In the genomic region with DNA sequence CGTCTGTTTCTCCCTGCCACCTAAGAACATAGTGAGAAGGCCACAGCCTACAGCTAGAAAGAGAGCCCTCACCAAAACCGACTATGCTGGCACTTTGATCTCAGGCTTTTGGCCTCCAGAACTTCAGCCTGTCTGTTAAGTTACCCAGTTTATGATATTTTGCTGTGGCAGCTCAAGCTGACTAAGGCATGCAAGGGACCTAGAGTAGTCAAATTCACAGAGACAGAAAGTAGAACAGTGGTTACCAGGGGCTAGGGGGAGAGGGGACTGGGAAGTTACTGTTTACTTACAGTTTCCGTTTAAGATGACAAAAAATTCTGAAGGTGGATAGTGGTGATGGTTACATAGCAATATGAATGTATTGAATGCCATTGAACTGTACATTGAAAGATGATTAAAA, we compare ENCODE assay signal across 8 cellular contexts.
A peak's percentile ranks its signal among the peaks of the same experiment; 100 is the strongest.
DNase-seq lines count a peak whose midpoint lies in the region; ATAC-seq and TF ChIP-seq lines count a peak whose summit lies in the region.
"Not testable (repeated sequence)": the region's sequence is repeated elsewhere in the genome, so short reads cannot be mapped to it uniquely, and the experiment has no call there.

No MANE protein-coding gene starts in this region.

- not testable (repeated sequence) for DNase-seq in DND-41; T-cell; activated T-cell treated with anti-CD3 and anti-CD28 coated beads, Interleukin-2, amount 50 U/mL, for 4 hours
- DNase-seq in naive thymus-derived CD4-positive, alpha-beta T cell, result peak in 1 of 9 donors; percentile 9

- H3K27ac ChIP-seq in DND-41 (ENCODE audit: low read length); naive thymus-derived CD4-positive, alpha-beta T cell (ENCODE audit: low read depth, low read length): not testable (repeated sequence)

- ATAC-seq in DND-41 (ENCODE audit: insufficient read depth, low read depth) (peak; percentile 44; the same call in 2 of the 3 replicates), GM18907 (IDR thresholded peaks at IDR 0.05; ENCODE audit: unreplicated experiment) (peak; percentile 86), GM21381 (IDR thresholded peaks at IDR 0.05; ENCODE audit: unreplicated experiment) (peak; percentile 74), HG02678 (IDR thresholded peaks at IDR 0.05; ENCODE audit: unreplicated experiment) (peak; percentile 90), HG03066 (IDR thresholded peaks at IDR 0.05; ENCODE audit: low read depth, unreplicated experiment) (peak; percentile 71), T-cell (replicated peaks in 1 of 4) (peak in 2 of 4 experiments; percentile 52 to 55)
- peak; percentile 96 for ATAC-seq in activated T-cell treated with anti-CD3 and anti-CD28 coated beads, Interleukin-2, amount 50 U/mL, for 4 hours
- ATAC-seq in naive thymus-derived CD4-positive, alpha-beta T cell, result not testable (repeated sequence)

- H3K27me3 Mint-ChIP-seq in T-cell; activated T-cell treated with anti-CD3 and anti-CD28 coated beads, Interleukin-2, amount 50 U/mL, for 4 hours (ENCODE audit: low read depth); naive thymus-derived CD4-positive, alpha-beta T cell: not testable (repeated sequence)

- not testable (repeated sequence) for TF ChIP-seq CTCF in DND-41 (IDR thresholded peaks at IDR 0.05; ENCODE audit: borderline replicate concordance, extremely low read depth, low read length, poor library complexity, severe bottlenecking)

- CTCF ChIA-PET in T-cell (lab: Charles Lee), result interaction anchor here in 1 of 2 donors (0.5 to 1.9 kb wide), 7 partner anchors 8 to 141 kb away, joined by 3 to 8 read pairs (median 3); no protein-coding TSS in a partner anchor
- CTCF ChIA-PET in naive thymus-derived CD4-positive, alpha-beta T cell (lab: Charles Lee), result interaction anchor here (0.6 to 1.2 kb wide), 3 partner anchors 9 to 119 kb away, joined by 5 to 7 read pairs (median 5); no protein-coding TSS in a partner anchor

- H3K4me3 Mint-ChIP-seq in T-cell; activated T-cell treated with anti-CD3 and anti-CD28 coated beads, Interleukin-2, amount 50 U/mL, for 4 hours: not testable (repeated sequence)
- H3K4me3 Mint-ChIP-seq in naive thymus-derived CD4-positive, alpha-beta T cell, result peak overlapping the region in 2 of 10 donors; percentile 21 to 37

- H3K27me3 ChIP-seq in DND-41 (ENCODE audit: insufficient read depth, low read length, poor library complexity); naive thymus-derived CD4-positive, alpha-beta T cell (ENCODE audit: control insufficient read depth in 2 of 2, insufficient read depth in 2 of 2, low read length in 2 of 2): not testable (repeated sequence)

- H3K4me1 ChIP-seq in DND-41 (ENCODE audit: insufficient read depth, low read length); naive thymus-derived CD4-positive, alpha-beta T cell (ENCODE audit: control insufficient read depth in 2 of 2, insufficient read depth in 2 of 2, low read length in 2 of 2): not testable (repeated sequence)

- H3K9me3 Mint-ChIP-seq in T-cell; activated T-cell treated with anti-CD3 and anti-CD28 coated beads, Interleukin-2, amount 50 U/mL, for 4 hours; naive thymus-derived CD4-positive, alpha-beta T cell: not testable (repeated sequence)

- H3K4me3 ChIP-seq in DND-41 (ENCODE audit: low read depth in 1 of 2, low read length in 2 of 2); naive thymus-derived CD4-positive, alpha-beta T cell (ENCODE audit: low read length): not testable (repeated sequence)

- H3K4me2 ChIP-seq in DND-41 (ENCODE audit: insufficient read depth, low read length), result not testable (repeated sequence)

- POLR2A ChIA-PET in T-cell (lab: Charles Lee), result interaction anchor here (0.6 to 0.9 kb wide), 3 partner anchors 8 to 180 kb away, joined by 4 to 16 read pairs (median 9); no protein-coding TSS in a partner anchor
- POLR2A ChIA-PET in naive thymus-derived CD4-positive, alpha-beta T cell (lab: Charles Lee), result interaction anchor here (0.6 kb wide), 1 partner anchor 50 kb away, joined by 3 read pairs; no protein-coding TSS in a partner anchor

- not testable (repeated sequence) for H3K79me2 ChIP-seq in DND-41 (ENCODE audit: insufficient read depth, low read length)

- peak overlapping the region; percentile 57 to 58 for H3K27ac Mint-ChIP-seq in T-cell
- peak overlapping the region in 5 of 9 donors; percentile 41 to 79 (median 59) for H3K27ac Mint-ChIP-seq in naive thymus-derived CD4-positive, alpha-beta T cell

- H2AFZ ChIP-seq in DND-41 (ENCODE audit: low read depth, low read length), result not testable (repeated sequence)

- not testable (repeated sequence) for H3K9me3 ChIP-seq in DND-41 (ENCODE audit: insufficient read depth, low read length, severe bottlenecking); naive thymus-derived CD4-positive, alpha-beta T cell (ENCODE audit: control insufficient read depth in 2 of 3, low read length in 3 of 3)

- intact Hi-C loops in naive thymus-derived CD4-positive, alpha-beta T cell (cut with micrococcal nuclease), result loop anchor here in 1 of 2 donors (10.0 kb wide), 1 partner anchor 734 kb away; no protein-coding TSS in a partner anchor

- H3K4me1 Mint-ChIP-seq in T-cell, result not testable (repeated sequence)
- peaks cover 32% of the 10 kb centered on the region for H3K4me1 Mint-ChIP-seq in activated T-cell treated with anti-CD3 and anti-CD28 coated beads, Interleukin-2, amount 50 U/mL, for 4 hours (ENCODE audit: low read depth)
- H3K4me1 Mint-ChIP-seq in naive thymus-derived CD4-positive, alpha-beta T cell, result peaks cover 3 to 18% (median 4%) of the 10 kb centered on the region in 7 donors

- not testable (repeated sequence) for H3K36me3 Mint-ChIP-seq in T-cell; activated T-cell treated with anti-CD3 and anti-CD28 coated beads, Interleukin-2, amount 50 U/mL, for 4 hours (ENCODE audit: insufficient read depth); naive thymus-derived CD4-positive, alpha-beta T cell

- not testable (repeated sequence) for H3K36me3 ChIP-seq in DND-41 (ENCODE audit: insufficient read depth, low read length); naive thymus-derived CD4-positive, alpha-beta T cell (ENCODE audit: control insufficient read depth in 2 of 3, insufficient read depth in 3 of 3, low read length in 3 of 3)

- H4K20me1 ChIP-seq in DND-41 (ENCODE audit: insufficient read depth, low read length), result not testable (repeated sequence)

- not testable (repeated sequence) for H3K9ac ChIP-seq in DND-41 (ENCODE audit: low read depth, low read length)
